ENCODE assay signal across 22 cellular contexts in the genomic region with DNA sequence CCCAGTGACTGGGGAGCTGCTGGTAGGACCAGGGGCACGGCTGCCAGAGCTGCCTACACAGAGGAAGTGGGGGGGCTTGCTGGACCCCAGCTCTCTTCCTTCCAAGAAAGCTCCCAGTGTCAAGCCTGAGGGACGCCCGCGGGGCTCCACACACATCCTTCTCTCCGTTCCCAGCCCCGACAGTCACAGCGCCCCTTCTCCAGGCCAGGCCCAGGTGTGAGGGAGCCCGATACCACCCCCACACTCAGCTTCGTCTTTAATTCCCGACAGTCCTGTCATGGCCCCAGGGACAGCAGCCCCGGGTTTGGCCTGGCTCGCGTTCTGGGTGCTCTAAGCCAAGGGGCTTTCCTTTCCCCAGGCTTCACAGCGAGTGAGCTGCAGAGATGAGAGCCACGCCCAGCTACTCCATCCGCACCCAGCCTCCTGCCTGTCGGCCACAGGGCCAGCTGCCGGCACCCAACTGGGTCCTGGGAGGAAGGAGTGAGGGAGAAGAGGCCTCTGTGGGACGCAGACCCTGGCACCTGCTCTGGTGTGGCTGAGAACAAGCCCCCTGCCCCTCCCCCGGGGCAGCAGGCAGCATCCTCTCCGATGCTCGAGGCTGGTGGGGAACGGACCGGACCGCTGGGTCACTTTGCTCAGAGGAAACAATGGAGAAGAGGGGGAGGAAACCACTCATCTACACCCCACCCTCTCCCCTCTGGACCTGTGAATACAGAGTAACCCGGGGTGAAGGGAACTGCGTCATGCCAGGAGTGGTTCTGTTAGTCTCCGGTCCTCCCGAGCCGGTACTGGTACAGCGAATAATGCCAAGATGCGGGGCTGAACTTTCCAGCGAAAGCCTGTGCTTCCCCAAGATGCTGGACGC. TPM values are rescaled to one million over a fixed set of nuclear protein-coding genes. Genes with fewer than 3 reads are reported as not detected.
A peak's percentile ranks its signal among the peaks of the same experiment; 100 is the strongest.
DNase-seq lines count a peak whose midpoint lies in the region; ATAC-seq and TF ChIP-seq lines count a peak whose summit lies in the region.
"Had no signal": no experiment of that assay in that cellular context is flagged by ENCODE, and none has a peak within 500 bp of the region (broad histone marks: within the 10 kb centered on the region; RNA-seq: fewer than 3 reads in every experiment).

No MANE protein-coding gene starts in this region.

- no peak for TF ChIP-seq POLR2A in breast epithelium (IDR thresholded peaks at IDR 0.05)

- H3K27ac ChIP-seq in right atrium auricular region (no peak overlapping the region), neuronal stem cell (replicated peaks; ENCODE audit: low read length) (no peak overlapping the region), aorta (ENCODE audit: low read depth in 1 of 2, low read length in 2 of 2) (no peak overlapping the region), breast epithelium (no peak overlapping the region)

- peak overlapping the region; percentile 59 for H2AK5ac ChIP-seq in neuronal stem cell (ENCODE audit: low read depth, low read length)

- no peak overlapping the region for H2AFZ ChIP-seq in neuronal stem cell (ENCODE audit: low read length)

- WGBS in neuronal stem cell (ENCODE audit: extremely low coverage in 2 of 2, insufficient read length in 2 of 2, insufficient replicate concordance in 1 of 2), 2 donors, result no CpG with 5 or more reads among the region's 34 CpGs
- WGBS in aorta, 2 donors, result 85 to 86% methylated on average over 33 to 34 of the region's 34 CpGs

- H2BK15ac ChIP-seq in neuronal stem cell (ENCODE audit: low read length), result no peak overlapping the region

- H3K4me2 ChIP-seq in neuronal stem cell (ENCODE audit: insufficient read depth, low read length, poor library complexity, severe bottlenecking), result no peak overlapping the region

- DNase-seq in left cardiac atrium (peak; percentile 17), right atrium auricular region (ENCODE audit: low spot score) (no peak), NCI-H69 (lab: John Stamatoyannopoulos, UW) (peak; percentile 22), neuronal stem cell (ENCODE audit: low spot score) (no peak), aorta (peak; percentile 32 to 59), ureter (ENCODE audit: low spot score) (no peak), breast epithelium (ENCODE audit: low spot score in 2 of 2) (no peak), AML-193 (lab: John Stamatoyannopoulos, UW) (no peak)
- DNase-seq: COR-L47, DMS 273 treated with DMSO at 0.1 percent for 48 hours, DND-41, GF-D8, Kasumi-1, MG63, NCI-H1048, NCI-H187, NCI-H2107, NCI-H2227 treated with DMSO at 0.1 percent for 48 hours, NCI-H524 treated with DMSO at 0.1 percent for 48 hours, SIG-M5, T-helper 1 cell had no signal

- H3K79me1 ChIP-seq in neuronal stem cell (ENCODE audit: low read depth, low read length), result no peaks in the 10 kb centered on the region

- H3K36me3 ChIP-seq in right atrium auricular region (no peaks in the 10 kb centered on the region), neuronal stem cell (replicated peaks in 1 of 2; ENCODE audit: control insufficient read depth in 2 of 2, insufficient read depth in 2 of 2, low read length in 2 of 2) (no peaks in the 10 kb centered on the region), aorta (ENCODE audit: control insufficient read depth in 1 of 2, insufficient read depth in 2 of 2, low read length in 1 of 2) (no peaks in the 10 kb centered on the region), breast epithelium (no peaks in the 10 kb centered on the region)

- H3K9me3 ChIP-seq in right atrium auricular region (peaks cover 0 to 6% of the 10 kb centered on the region in 2 donors), neuronal stem cell (replicated peaks in 1 of 2; ENCODE audit: control insufficient read depth in 2 of 2, insufficient read depth in 1 of 2, low read depth in 1 of 2, low read length in 2 of 2) (peaks cover 0 to 18% of the 10 kb centered on the region in 2 donors), aorta (ENCODE audit: control insufficient read depth, low read length) (no peaks in the 10 kb centered on the region), breast epithelium (peaks cover 4 to 12% of the 10 kb centered on the region in 2 donors)

- no peak overlapping the region for H2BK120ac ChIP-seq in neuronal stem cell (ENCODE audit: low read depth, low read length)

- H3K4ac ChIP-seq in neuronal stem cell (ENCODE audit: low read length), result no peak overlapping the region

- H3K4me3 ChIP-seq in right atrium auricular region, result no peak overlapping the region
- no peak overlapping the region for H3K4me3 ChIP-seq in neuronal stem cell (ENCODE audit: low read length in 2 of 2)
- no peak overlapping the region for H3K4me3 ChIP-seq in aorta (ENCODE audit: low read length in 2 of 2)
- no peak overlapping the region for H3K4me3 ChIP-seq in breast epithelium
- H3K4me3 ChIP-seq: MG63 had no signal

- H3K27me3 ChIP-seq in right atrium auricular region (no peaks in the 10 kb centered on the region), neuronal stem cell (ENCODE audit: control insufficient read depth in 3 of 3, insufficient read depth in 3 of 3, low read depth in 1 of 3, low read length in 3 of 3) (peaks cover 0 to 2% (median 0%) of the 10 kb centered on the region in 3 experiments), aorta (ENCODE audit: control insufficient read depth in 1 of 2, insufficient read depth in 2 of 2, low read length in 1 of 2) (no peaks in the 10 kb centered on the region), breast epithelium (no peaks in the 10 kb centered on the region)
- H3K27me3 ChIP-seq: MG63 had no signal

- no peak overlapping the region for H2BK12ac ChIP-seq in neuronal stem cell (ENCODE audit: low read length)

- no peak for ATAC-seq in left cardiac atrium
- ATAC-seq in aorta (ENCODE audit: low FRiP score), result peak; percentile 45
- ATAC-seq: SK-N-SH treated with all-trans-retinoic acid at 6 μM for 48 hours had no signal

- H3K18ac ChIP-seq in neuronal stem cell (ENCODE audit: low read length), result peak overlapping the region; percentile 27

- H3K23ac ChIP-seq in neuronal stem cell (ENCODE audit: low read depth, low read length, poor library complexity), result peak overlapping the region; percentile 5

- H4K8ac ChIP-seq in neuronal stem cell (ENCODE audit: low read depth, low read length), result no peak overlapping the region

- H4K91ac ChIP-seq in neuronal stem cell (ENCODE audit: low read depth, low read length, poor library complexity), result no peak overlapping the region

- H3K4me1 ChIP-seq in right atrium auricular region (peaks cover 0 to 30% of the 10 kb centered on the region in 2 donors), neuronal stem cell (ENCODE audit: control insufficient read depth in 2 of 2, insufficient read depth in 1 of 2, low read depth in 1 of 2, low read length in 2 of 2) (peaks cover 0 to 6% of the 10 kb centered on the region in 2 donors), aorta (ENCODE audit: control insufficient read depth in 1 of 2, insufficient read depth in 2 of 2, low read length in 2 of 2) (no peaks in the 10 kb centered on the region), breast epithelium (peaks cover 0 to 4% of the 10 kb centered on the region in 2 donors)

- H2BK5ac ChIP-seq in neuronal stem cell (ENCODE audit: low read length), result no peak overlapping the region

- intact Hi-C loops in left cardiac atrium (cut with DNase I), result loop anchor here (5.0 to 10.0 kb wide), 2 partner anchors 168 to 261 kb away; no protein-coding TSS in a partner anchor
- intact Hi-C loops in aorta (cut with DNase I), result loop anchor here in 1 of 2 donors (10.0 kb wide), 1 partner anchor 568 kb away; a partner anchor contains a TSS
- intact Hi-C loops in breast epithelium (cut with DNase I; ENCODE audit: low total_unique reads), result no loop called here

- TF ChIP-seq CTCF in right atrium auricular region (IDR thresholded peaks at IDR 0.05), result no peak
- no peak for TF ChIP-seq CTCF in breast epithelium (IDR thresholded peaks at IDR 0.05)

- H3K14ac ChIP-seq in neuronal stem cell (ENCODE audit: low read length), result peak overlapping the region; percentile 63

- peak overlapping the region; percentile 13 for H3K9ac ChIP-seq in neuronal stem cell (ENCODE audit: low read depth, low read length, poor library complexity)

RNA-seq across cellular contexts. Expression of a gene that starts 53.9 kb away (rescaled TPM):
- total RNA-seq in left cardiac atrium, result 10 to 100 TPM; 43.6 to 53.5 TPM
- 10 to 100 TPM; 22.8 to 34.5 TPM for total RNA-seq in right atrium auricular region
- 13.6 TPM for polyA plus RNA-seq in neuronal stem cell (2013, experiment 1 of 2)
- 13.2 TPM for polyA plus RNA-seq in neuronal stem cell (2013, experiment 2 of 2)
- total RNA-seq in aorta, result 100 to 1,000 TPM in 1 of 2 donors, 10 to 100 TPM in 1; 88.3 to 164 TPM
- 10 to 100 TPM; 16.9 to 72.0 TPM for polyA plus RNA-seq in aorta
- total RNA-seq in ureter, result 132 TPM
- 10 to 100 TPM; 63.4 to 94.1 (median 77.7) TPM for total RNA-seq in breast epithelium

Comparison
In these comparisons a context has a peak if more than half of its experiments do, and no peak if none do; other contexts are left out.
1. DNase-seq: peak in left cardiac atrium (single experiment), NCI-H69 (single experiment) and aorta (2 of 2); none in right atrium auricular region (single experiment), neuronal stem cell (single experiment), ureter (single experiment), breast epithelium (0 of 2) and AML-193 (0 of 2).